15 cellular contexts compared by ENCODE assay signal in genomic region chr1:3029991-3030662, GRCh38. TPM values are rescaled to one million over a fixed set of nuclear protein-coding genes. Genes with fewer than 3 reads are reported as not detected.
"Had no signal": no experiment of that assay in that cellular context is flagged by ENCODE, and none has a peak within 500 bp of the region (broad histone marks: within the 10 kb centered on the region; RNA-seq: fewer than 3 reads in every experiment).

No MANE protein-coding gene starts in this region.

- H3K4me1 ChIP-seq: adrenal gland had no signal

- H3K4me3 Mint-ChIP-seq: activated CD8-positive, alpha-beta memory T cell treated with anti-CD3 and anti-CD28 coated beads, Interleukin-2, amount 10 ng/mL, durations not matched to agents 7 days and 5 days; activated naive CD4-positive, alpha-beta T cell treated with anti-CD3 and anti-CD28 coated beads for 36 hours; activated T-helper 1 cell treated with anti-CD3 and anti-CD28 coated beads, Interleukin-12 subunit alpha, Interleukin-12 subunit beta, Interleukin-2, Interleukin-4 antibody, amounts not matched to agents 30 ng/mL and 10 ng/mL and 1 ng/mL, durations not matched to agents 14 hours and 24 hours and 36 hours; dendritic cell treated with granulocyte-macrophage colony-stimulating factor and Interleukin-4, amounts not matched to agents 40 ng/mL and 50 ng/mL, for 4 days; nephron; stimulated activated naive CD8-positive, alpha-beta T cell treated with anti-CD3 and anti-CD28 coated beads, Interleukin-15, Interleukin-2, amounts not matched to agents 100 ng/mL and 50 ng/mL, for 24 hours had no signal

- DNase-seq: activated CD4-positive, alpha-beta T cell treated with anti-CD3 and anti-CD28 coated beads, Interleukin-2, amount 50 U/mL, for 4 hours; activated CD8-positive, alpha-beta memory T cell treated with anti-CD3 and anti-CD28 coated beads, Interleukin-2, amount 10 ng/mL, durations not matched to agents 7 days and 5 days; activated naive CD4-positive, alpha-beta T cell treated with anti-CD3 and anti-CD28 coated beads for 36 hours; adrenal gland; stimulated activated CD4-positive, alpha-beta T cell treated with anti-CD3 and anti-CD28 coated beads, Interleukin-15, amount 100 ng/mL, for 24 hours; stimulated activated CD4-positive, alpha-beta T cell treated with anti-CD3 and anti-CD28 coated beads, Interleukin-4, amount 100 ng/mL, for 24 hours had no signal

- H3K36me3 Mint-ChIP-seq: activated CD8-positive, alpha-beta memory T cell treated with anti-CD3 and anti-CD28 coated beads, Interleukin-2, amount 10 ng/mL, durations not matched to agents 7 days and 5 days had no signal

- H3K27ac Mint-ChIP-seq: activated CD8-positive, alpha-beta memory T cell treated with anti-CD3 and anti-CD28 coated beads, Interleukin-2, amount 10 ng/mL, durations not matched to agents 7 days and 5 days; activated naive CD4-positive, alpha-beta T cell treated with anti-CD3 and anti-CD28 coated beads for 36 hours; activated T-helper 1 cell treated with anti-CD3 and anti-CD28 coated beads, Interleukin-12 subunit alpha, Interleukin-12 subunit beta, Interleukin-2, Interleukin-4 antibody, amounts not matched to agents 30 ng/mL and 10 ng/mL and 1 ng/mL, durations not matched to agents 14 hours and 24 hours and 36 hours; dendritic cell treated with granulocyte-macrophage colony-stimulating factor and Interleukin-4, amounts not matched to agents 40 ng/mL and 50 ng/mL, for 4 days; nephron; stimulated activated naive CD8-positive, alpha-beta T cell treated with anti-CD3 and anti-CD28 coated beads, Interleukin-15, Interleukin-2, amounts not matched to agents 100 ng/mL and 50 ng/mL, for 24 hours had no signal

- H3K4me3 ChIP-seq: adrenal gland had no signal

- H3K9me3 ChIP-seq: adrenal gland had no signal

- H3K36me3 ChIP-seq: adrenal gland had no signal

- H3K9me3 Mint-ChIP-seq: activated naive CD4-positive, alpha-beta T cell treated with anti-CD3 and anti-CD28 coated beads for 36 hours; activated T-helper 1 cell treated with anti-CD3 and anti-CD28 coated beads, Interleukin-12 subunit alpha, Interleukin-12 subunit beta, Interleukin-2, Interleukin-4 antibody, amounts not matched to agents 30 ng/mL and 10 ng/mL and 1 ng/mL, durations not matched to agents 14 hours and 24 hours and 36 hours; dendritic cell treated with granulocyte-macrophage colony-stimulating factor and Interleukin-4, amounts not matched to agents 40 ng/mL and 50 ng/mL, for 4 days; nephron; stimulated activated naive CD8-positive, alpha-beta T cell treated with anti-CD3 and anti-CD28 coated beads, Interleukin-15, Interleukin-2, amounts not matched to agents 100 ng/mL and 50 ng/mL, for 24 hours had no signal

- H3K4me1 Mint-ChIP-seq: nephron had no signal

- ATAC-seq: activated CD8-positive, alpha-beta memory T cell treated with anti-CD3 and anti-CD28 coated beads, Interleukin-2, amount 10 ng/mL, durations not matched to agents 7 days and 5 days had no signal

- H3K27me3 Mint-ChIP-seq: activated CD8-positive, alpha-beta memory T cell treated with anti-CD3 and anti-CD28 coated beads, Interleukin-2, amount 10 ng/mL, durations not matched to agents 7 days and 5 days; stimulated activated naive CD8-positive, alpha-beta T cell treated with anti-CD3 and anti-CD28 coated beads, Interleukin-15, Interleukin-2, amounts not matched to agents 100 ng/mL and 50 ng/mL, for 24 hours had no signal

- H3K27ac ChIP-seq: adrenal gland had no signal

RNA-seq across cellular contexts. Expression of gene ACTRT2, which starts 8.9 kb away (rescaled TPM):
- total RNA-seq: activated CD8-positive, alpha-beta memory T cell treated with anti-CD3 and anti-CD28 coated beads, Interleukin-2, amount 10 ng/mL, durations not matched to agents 7 days and 5 days; activated naive CD4-positive, alpha-beta T cell treated with anti-CD3 and anti-CD28 coated beads for 36 hours; activated T-helper 1 cell treated with anti-CD3 and anti-CD28 coated beads, Interleukin-12 subunit alpha, Interleukin-12 subunit beta, Interleukin-2, Interleukin-4 antibody, amounts not matched to agents 30 ng/mL and 10 ng/mL and 1 ng/mL, durations not matched to agents 14 hours and 24 hours and 36 hours; adrenal gland; glomerular endothelial cell; lung microvascular endothelial cell; mucosa of gallbladder; omental fat pad; T-helper 2 cell treated with Interferon-gamma antibody and Interleukin-4, amounts not matched to agents 100 ng/mL and 5 ng/mL, for 36 hours had no signal

RNA-seq across cellular contexts. Expression of gene PRDM16, which starts 38.9 kb away (rescaled TPM):
- total RNA-seq: activated CD8-positive, alpha-beta memory T cell treated with anti-CD3 and anti-CD28 coated beads, Interleukin-2, amount 10 ng/mL, durations not matched to agents 7 days and 5 days; activated T-helper 1 cell treated with anti-CD3 and anti-CD28 coated beads, Interleukin-12 subunit alpha, Interleukin-12 subunit beta, Interleukin-2, Interleukin-4 antibody, amounts not matched to agents 30 ng/mL and 10 ng/mL and 1 ng/mL, durations not matched to agents 14 hours and 24 hours and 36 hours; lung microvascular endothelial cell; T-helper 2 cell treated with Interferon-gamma antibody and Interleukin-4, amounts not matched to agents 100 ng/mL and 5 ng/mL, for 36 hours had no signal
